In genomic region chrX:63349307-63349706, GRCh38 we compare ENCODE assay signal across 8 cellular contexts. TPM values are rescaled to one million over a fixed set of nuclear protein-coding genes. Genes with fewer than 3 reads are reported as not detected.
DNase-seq lines count a peak whose midpoint lies in the region; ATAC-seq lines count a peak whose summit lies in the region.

No MANE protein-coding gene starts in this region.

- DNase-seq in DMS79 (lab: John Stamatoyannopoulos, UW) (peak; percentile 18), SK-N-MC (ENCODE audit: low read depth, low spot score) (no peak), immature natural killer cell (no peak), GM19238 (ENCODE audit: insufficient read length, low spot score) (no peak)

- H3K27me3 Mint-ChIP-seq in IgD-negative memory B cell (no peaks in the 10 kb centered on the region), immature natural killer cell (ENCODE audit: low read depth in 3 of 3) (peaks cover 0 to 4% (median 0%) of the 10 kb centered on the region in 3 donors)

- H3K4me1 Mint-ChIP-seq in IgD-negative memory B cell (peaks cover 3 to 7% (median 5%) of the 10 kb centered on the region in 3 donors), immature natural killer cell (peaks cover 18 to 19% of the 10 kb centered on the region in 2 donors)

- no peak overlapping the region for H3K27ac Mint-ChIP-seq in IgD-negative memory B cell
- H3K27ac Mint-ChIP-seq in immature natural killer cell: peak overlapping the region in 4 of 6 donors; percentile 0 to 71 (median 18)

- H3K4me3 Mint-ChIP-seq in IgD-negative memory B cell: peak overlapping the region; percentile 30 to 93 (median 62)
- H3K4me3 Mint-ChIP-seq in immature natural killer cell: peak overlapping the region; percentile 86 to 96 (median 92)

- H3K36me3 Mint-ChIP-seq in IgD-negative memory B cell (no peaks in the 10 kb centered on the region), immature natural killer cell (no peaks in the 10 kb centered on the region)

- H3K9me3 Mint-ChIP-seq in IgD-negative memory B cell (no peaks in the 10 kb centered on the region), immature natural killer cell (no peaks in the 10 kb centered on the region)

- ATAC-seq in HG03460 (IDR thresholded peaks at IDR 0.05; ENCODE audit: unreplicated experiment) (no peak), HG03442 (IDR thresholded peaks at IDR 0.05; ENCODE audit: unreplicated experiment) (no peak), HG02852 (IDR thresholded peaks at IDR 0.05; ENCODE audit: unreplicated experiment) (no peak)

- no peak overlapping the region for H3K9ac ChIP-seq in SK-N-MC (ENCODE audit: insufficient read length)

- H3K36me3 ChIP-seq in SK-N-MC (ENCODE audit: insufficient read depth, low read length): no peaks in the 10 kb centered on the region

- H3K27ac ChIP-seq in SK-N-MC: no peak overlapping the region

- H3K9me3 ChIP-seq in SK-N-MC (ENCODE audit: low read depth, low read length): no peaks in the 10 kb centered on the region

- peak overlapping the region; percentile 81; the same call in 1 of the 2 replicates for H3K4me3 ChIP-seq in SK-N-MC

RNA-seq across cellular contexts. Expression of gene SPIN4, which starts 1.8 kb away (rescaled TPM):
- polyA plus RNA-seq in IgD-negative memory B cell (0.89 TPM), immature natural killer cell (1 to 10 TPM; 2.9 to 3.8 (median 3.3) TPM)

Comparison
In these comparisons a context has a peak if more than half of its experiments do, and no peak if none do; other contexts are left out.
1. H3K27ac Mint-ChIP-seq: peak in immature natural killer cell (4 of 6); none in IgD-negative memory B cell (0 of 3).